In genomic region chr15:94232107-94232506, GRCh38 we compare ENCODE assay signal across 8 cellular contexts. TPM values are rescaled to one million over a fixed set of nuclear protein-coding genes. Genes with fewer than 3 reads are reported as not detected.
A peak's percentile ranks its signal among the peaks of the same experiment; 100 is the strongest.
DNase-seq lines count a peak whose midpoint lies in the region; ATAC-seq and TF ChIP-seq lines count a peak whose summit lies in the region.

No MANE protein-coding gene starts in this region.

- H3K27me3 ChIP-seq in PC-9 (ENCODE audit: insufficient read depth, low read depth) = no peaks in the 10 kb centered on the region
- H3K27me3 ChIP-seq in foreskin keratinocyte = no peaks in the 10 kb centered on the region

- TSS peak; percentile 51 for BruUV-seq in PC-9 (replicated peaks; lab: Mats Ljungman, UMichigan)

- no peak for ATAC-seq in foreskin keratinocyte
- no peak for ATAC-seq in stimulated activated effector memory CD8-positive, alpha-beta T cell treated with anti-CD3 and anti-CD28 coated beads, Interleukin-12 subunit alpha, Interleukin-12 subunit beta, amount 100 ng/mL, for 72 hours
- ATAC-seq in HG03025 (IDR thresholded peaks at IDR 0.05; ENCODE audit: low FRiP score, unreplicated experiment) = no peak
- ATAC-seq in HG03196 (IDR thresholded peaks at IDR 0.05; ENCODE audit: unreplicated experiment) = no peak

- H3K27ac ChIP-seq in PC-9 (peak overlapping the region; percentile 91), foreskin keratinocyte (peak overlapping the region; percentile 44)

- H3F3A ChIP-seq in PC-9 (ENCODE audit: insufficient read depth, low read depth) = peaks cover 13% of the 10 kb centered on the region; the same call in 1 of the 2 replicates

- peaks cover 18% of the 10 kb centered on the region for H3K4me1 ChIP-seq in PC-9 (replicated peaks; ENCODE audit: insufficient read depth)
- H3K4me1 ChIP-seq in foreskin keratinocyte = peaks cover 34% of the 10 kb centered on the region

- H3K79me2 ChIP-seq in PC-9 (ENCODE audit: low read depth) = no peaks in the 10 kb centered on the region

- CTCF ChIA-PET in PC-9 (lab: Charles Lee) = interaction anchor here (1.2 kb wide), 1 partner anchor 91 kb away, joined by 3 read pairs; no protein-coding TSS in a partner anchor

- peaks cover 79% of the 10 kb centered on the region for H3K4me1 Mint-ChIP-seq in stimulated activated effector memory CD8-positive, alpha-beta T cell treated with anti-CD3 and anti-CD28 coated beads, Interleukin-12 subunit alpha, Interleukin-12 subunit beta, amount 100 ng/mL, for 72 hours

- H3K36me3 Mint-ChIP-seq in stimulated activated effector memory CD8-positive, alpha-beta T cell treated with anti-CD3 and anti-CD28 coated beads, Interleukin-12 subunit alpha, Interleukin-12 subunit beta, amount 100 ng/mL, for 72 hours = peaks cover 43% of the 10 kb centered on the region

- H3K4me2 ChIP-seq in PC-9 = peak overlapping the region; percentile 94

- H3K4me3 ChIP-seq in PC-9 = peak overlapping the region; percentile 71

- intact Hi-C loops in PC-9 (cut with micrococcal nuclease; ENCODE audit: unreplicated experiment) = no loop called here

- TF ChIP-seq CTCF in PC-9 (conservative IDR thresholded peaks at IDR 0.05) (no peak), foreskin keratinocyte (conservative IDR thresholded peaks at IDR 0.05) (no peak)

- H3K9me2 ChIP-seq in PC-9 (ENCODE audit: insufficient read depth) = no peaks in the 10 kb centered on the region

- peak overlapping the region; percentile 80 for H3K4me3 Mint-ChIP-seq in stimulated activated effector memory CD8-positive, alpha-beta T cell treated with anti-CD3 and anti-CD28 coated beads, Interleukin-12 subunit alpha, Interleukin-12 subunit beta, amount 100 ng/mL, for 72 hours

- peak overlapping the region; percentile 93 for H2AFZ ChIP-seq in PC-9

- no peaks in the 10 kb centered on the region for H3K9me3 ChIP-seq in PC-9 (ENCODE audit: insufficient read depth, low read depth)

- DNase-seq in NCI-H1417 (lab: John Stamatoyannopoulos, UW) (peak in 2 of 3 experiments; percentile 68 to 80), NCI-H1417 treated with DMSO at 0.1 percent for 48 hours (lab: John Stamatoyannopoulos, UW) (no peak), PC-9 (no peak), foreskin keratinocyte (no peak), amniotic stem cell (lab: John Stamatoyannopoulos, UW) (no peak)
- no peak for DNase-seq in stimulated activated effector memory CD8-positive, alpha-beta T cell treated with anti-CD3 and anti-CD28 coated beads, Interleukin-12 subunit alpha, Interleukin-12 subunit beta, amount 100 ng/mL, for 72 hours (ENCODE audit: low spot score in 2 of 2)

- H3K36me3 ChIP-seq in PC-9 (ENCODE audit: low read depth) = no peaks in the 10 kb centered on the region

- no peaks in the 10 kb centered on the region for H3K9me3 Mint-ChIP-seq in stimulated activated effector memory CD8-positive, alpha-beta T cell treated with anti-CD3 and anti-CD28 coated beads, Interleukin-12 subunit alpha, Interleukin-12 subunit beta, amount 100 ng/mL, for 72 hours

- POLR2A ChIA-PET in PC-9 (lab: Charles Lee; ENCODE audit: unreplicated experiment) = no interaction called here

- H3K27ac Mint-ChIP-seq in stimulated activated effector memory CD8-positive, alpha-beta T cell treated with anti-CD3 and anti-CD28 coated beads, Interleukin-12 subunit alpha, Interleukin-12 subunit beta, amount 100 ng/mL, for 72 hours = peak overlapping the region; percentile 97

- H4K20me1 ChIP-seq in PC-9 (ENCODE audit: insufficient read depth) = no peaks in the 10 kb centered on the region

RNA-seq across cellular contexts. Expression of gene MCTP2, which starts 0.7 kb away (rescaled TPM):
- total RNA-seq in PC-9 (2021) (4.1 and 5.7 TPM in 2 replicates), foreskin keratinocyte (13.4 and 14.5 TPM in 2 replicates)
- 2.7 TPM in 2 replicates for polyA plus RNA-seq in foreskin keratinocyte

Comparison
In these comparisons a context has a peak if more than half of its experiments do, and no peak if none do; other contexts are left out.
1. DNase-seq: peak in NCI-H1417 (2 of 3); none in NCI-H1417 treated with DMSO at 0.1 percent for 48 hours (single experiment), PC-9 (0 of 2), foreskin keratinocyte (0 of 2), stimulated activated effector memory CD8-positive, alpha-beta T cell treated with anti-CD3 and anti-CD28 coated beads, Interleukin-12 subunit alpha, Interleukin-12 subunit beta, amount 100 ng/mL, for 72 hours (0 of 2) and amniotic stem cell (single experiment).